ENCODE assay signal across 30 cellular contexts in the genomic region with DNA sequence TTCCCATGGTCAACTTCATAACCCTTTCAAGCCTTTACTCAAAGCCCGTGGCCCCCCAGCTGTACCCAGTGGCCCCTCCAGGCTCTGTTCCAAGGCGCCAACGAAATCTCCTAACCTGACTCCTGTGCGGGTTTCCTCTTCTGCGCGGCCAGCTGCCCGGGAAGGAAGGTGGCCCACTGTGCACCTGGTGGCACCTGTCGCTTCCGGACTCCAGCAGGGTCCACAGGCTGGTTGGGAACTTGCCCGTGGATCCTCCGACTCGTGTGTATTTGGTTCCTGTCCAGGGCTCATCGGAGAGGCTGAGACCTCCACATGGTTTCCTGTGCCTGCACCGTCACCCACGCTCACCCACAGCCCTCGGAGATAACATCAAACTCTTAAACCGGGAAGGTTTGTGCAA.
"Had no signal": no experiment of that assay in that cellular context is flagged by ENCODE, and none has a peak within 500 bp of the region (broad histone marks: within the 10 kb centered on the region; RNA-seq: fewer than 3 reads in every experiment).

No MANE protein-coding gene starts in this region.

- ATAC-seq: left colon; left lung; lower lobe of right lung; naive thymus-derived CD4-positive, alpha-beta T cell; pancreas; right cardiac atrium; sciatic nerve had no signal

- H3K27ac ChIP-seq: left lung, lower lobe of right lung, pancreas, prostate gland, skin epidermis, suprapubic skin, thoracic aorta, tibial artery, uterus had no signal

- H3K36me3 ChIP-seq: left lung, lower lobe of right lung, pancreas, prostate gland, suprapubic skin, thoracic aorta, tibial artery, uterus had no signal

- DNase-seq: hippocampal formation; immature natural killer cell; kidney; left colon; left lung; lower lobe of right lung; mammary epithelial cell; mesenchymal stem cell; naive thymus-derived CD4-positive, alpha-beta T cell; nucleus accumbens; pancreas; posterior cingulate gyrus; retina; right cardiac atrium; stimulated activated CD4-positive, alpha-beta T cell treated with anti-CD3 and anti-CD28 coated beads, Interleukin-12 subunit alpha, Interleukin-12 subunit beta, amount 100 ng/mL, for 4 hours; stimulated activated CD4-positive, alpha-beta T cell treated with anti-CD3 and anti-CD28 coated beads, Interleukin-15, amount 100 ng/mL, for 24 hours; stimulated activated CD4-positive, alpha-beta T cell treated with anti-CD3 and anti-CD28 coated beads, Interleukin-2, amount 100 ng/mL, for 24 hours; stimulated activated CD4-positive, alpha-beta T cell treated with anti-CD3 and anti-CD28 coated beads, Interleukin-4, amount 100 ng/mL, for 1 hour; stimulated activated naive CD4-positive, alpha-beta T cell; tibial artery; uterus had no signal

- H3K4me3 ChIP-seq: left lung, lower lobe of right lung, pancreas, prostate gland, skin epidermis, suprapubic skin, thoracic aorta, tibial artery, uterus had no signal

- H3K27me3 ChIP-seq: pancreas, tibial artery, uterus had no signal

- H3K27ac Mint-ChIP-seq: immature natural killer cell; mesothelial cell of epicardium; naive thymus-derived CD4-positive, alpha-beta T cell; natural killer cell treated with Interleukin-12 subunit alpha and Interleukin-12 subunit beta and Interleukin-15 and Interleukin-18, amount 100 ng/mL, for 72 hours; stimulated activated naive CD8-positive, alpha-beta T cell treated with anti-CD3 and anti-CD28 coated beads, Interleukin-15, Interleukin-2, amounts not matched to agents 100 ng/mL and 50 ng/mL, for 24 hours; type B pancreatic cell had no signal

- H3K4me1 ChIP-seq: left lung, lower lobe of right lung, pancreas, prostate gland, suprapubic skin, tibial artery, uterus had no signal

- H3K27me3 Mint-ChIP-seq: naive thymus-derived CD4-positive, alpha-beta T cell; natural killer cell treated with Interleukin-12 subunit alpha and Interleukin-12 subunit beta and Interleukin-15 and Interleukin-18, amount 100 ng/mL, for 72 hours; stimulated activated naive CD8-positive, alpha-beta T cell treated with anti-CD3 and anti-CD28 coated beads, Interleukin-15, Interleukin-2, amounts not matched to agents 100 ng/mL and 50 ng/mL, for 24 hours; type B pancreatic cell had no signal

- H3K4me3 Mint-ChIP-seq: immature natural killer cell; mesothelial cell of epicardium; naive thymus-derived CD4-positive, alpha-beta T cell; natural killer cell treated with Interleukin-12 subunit alpha and Interleukin-12 subunit beta and Interleukin-15 and Interleukin-18, amount 100 ng/mL, for 72 hours; stimulated activated naive CD8-positive, alpha-beta T cell treated with anti-CD3 and anti-CD28 coated beads, Interleukin-15, Interleukin-2, amounts not matched to agents 100 ng/mL and 50 ng/mL, for 24 hours; type B pancreatic cell had no signal

- H3K9me3 Mint-ChIP-seq: immature natural killer cell; natural killer cell treated with Interleukin-12 subunit alpha and Interleukin-12 subunit beta and Interleukin-15 and Interleukin-18, amount 100 ng/mL, for 72 hours; type B pancreatic cell had no signal

- H3K36me3 Mint-ChIP-seq: immature natural killer cell; mesothelial cell of epicardium; natural killer cell treated with Interleukin-12 subunit alpha and Interleukin-12 subunit beta and Interleukin-15 and Interleukin-18, amount 100 ng/mL, for 72 hours; type B pancreatic cell had no signal

- H3K9me3 ChIP-seq: lower lobe of right lung, pancreas, prostate gland, suprapubic skin, thoracic aorta had no signal
